ENCODE assay signal across 1 cellular context in the genomic region with DNA sequence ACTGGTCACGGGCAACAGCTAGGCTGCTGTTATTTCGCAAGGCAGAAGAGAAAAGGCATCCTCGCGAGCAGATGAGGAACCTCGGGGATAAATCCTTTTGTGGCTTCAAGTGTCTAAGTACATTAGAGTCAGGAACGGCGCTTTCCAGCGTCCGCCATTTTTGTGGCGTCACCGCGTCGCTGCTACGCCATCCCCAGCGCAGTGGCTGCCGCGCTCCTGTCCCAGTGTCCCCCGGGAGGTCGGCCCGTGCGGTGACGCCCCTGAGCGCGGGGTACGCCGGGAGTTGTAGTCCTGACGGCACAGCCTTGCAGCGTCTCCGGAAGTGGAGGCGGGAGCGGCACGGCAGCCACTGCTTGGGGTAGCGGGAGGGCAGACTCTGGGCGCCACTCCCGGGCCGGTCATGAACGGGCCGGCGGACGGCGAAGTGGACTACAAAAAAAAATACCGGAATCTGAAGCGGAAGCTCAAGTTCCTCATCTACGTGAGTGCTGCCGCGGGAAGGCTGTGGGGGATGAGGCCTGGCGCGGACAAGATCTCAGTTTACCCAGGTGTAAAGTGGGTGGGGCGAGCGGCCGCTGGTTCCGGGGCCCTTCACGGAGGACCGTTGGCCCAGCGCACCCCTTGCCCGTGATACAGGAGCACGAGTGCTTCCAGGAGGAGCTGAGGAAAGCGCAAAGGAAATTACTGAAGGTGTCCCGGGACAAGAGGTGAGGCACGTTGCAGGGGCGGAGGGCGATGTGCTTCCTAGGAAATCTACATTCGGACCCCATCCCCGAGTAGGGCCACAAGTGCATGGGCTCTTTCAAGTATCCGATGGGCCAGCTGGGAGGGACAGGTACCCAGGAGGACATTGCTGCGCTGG.
TF ChIP-seq lines count a peak whose summit lies in the region.

INO80E (plus strand) TSS at position 331 of the 862 bp plus-strand sequence; CDS start at position 401, 70 bp downstream.

TF ChIP-seq in HepG2, 621 proteins besides CTCF, POLR2A, EP300 and RAD21 (continued from another document and continues in another):
- TF ChIP-seq, protein P1, sequence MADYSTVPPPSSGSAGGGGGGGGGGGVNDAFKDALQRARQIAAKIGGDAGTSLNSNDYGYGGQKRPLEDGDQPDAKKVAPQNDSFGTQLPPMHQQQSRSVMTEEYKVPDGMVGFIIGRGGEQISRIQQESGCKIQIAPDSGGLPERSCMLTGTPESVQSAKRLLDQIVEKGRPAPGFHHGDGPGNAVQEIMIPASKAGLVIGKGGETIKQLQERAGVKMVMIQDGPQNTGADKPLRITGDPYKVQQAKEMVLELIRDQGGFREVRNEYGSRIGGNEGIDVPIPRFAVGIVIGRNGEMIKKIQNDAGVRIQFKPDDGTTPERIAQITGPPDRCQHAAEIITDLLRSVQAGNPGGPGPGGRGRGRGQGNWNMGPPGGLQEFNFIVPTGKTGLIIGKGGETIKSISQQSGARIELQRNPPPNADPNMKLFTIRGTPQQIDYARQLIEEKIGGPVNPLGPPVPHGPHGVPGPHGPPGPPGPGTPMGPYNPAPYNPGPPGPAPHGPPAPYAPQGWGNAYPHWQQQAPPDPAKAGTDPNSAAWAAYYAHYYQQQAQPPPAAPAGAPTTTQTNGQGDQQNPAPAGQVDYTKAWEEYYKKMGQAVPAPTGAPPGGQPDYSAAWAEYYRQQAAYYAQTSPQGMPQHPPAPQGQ (CRISPR knock-in tag; IDR thresholded peaks at IDR 0.05; ENCODE audit: borderline replicate concordance), result peak; percentile 8; the same call in 1 of the 2 replicates
- TF ChIP-seq KDM1A (CRISPR knock-in tag; IDR thresholded peaks at IDR 0.05) (peak; percentile 77; the same call in 1 of the 2 replicates), SNAPC2 (CRISPR knock-in tag; IDR thresholded peaks at IDR 0.05) (no peak; the same call in 1 of the 2 replicates), ZSCAN31 (CRISPR knock-in tag; IDR thresholded peaks at IDR 0.05; ENCODE audit: low read depth) (peak; percentile 82; the same call in 1 of the 2 replicates), ZNF569 (CRISPR knock-in tag; IDR thresholded peaks at IDR 0.05; ENCODE audit: borderline replicate concordance) (no peak), ZNF484 (CRISPR knock-in tag; IDR thresholded peaks at IDR 0.05; ENCODE audit: borderline replicate concordance, low read depth) (0 out of 2 replicates have a peak, but pooled peaks have one; percentile 39), PAXIP1 (CRISPR knock-in tag; conservative IDR thresholded peaks at IDR 0.05) (peak; percentile 63), ZBTB7A (CRISPR knock-in tag; IDR thresholded peaks at IDR 0.05) (no peak), ZNF343 (CRISPR knock-in tag; IDR thresholded peaks at IDR 0.05) (no peak), PBX2 (CRISPR knock-in tag; IDR thresholded peaks at IDR 0.05) (no peak; the same call in 1 of the 2 replicates), RELA (CRISPR knock-in tag; IDR thresholded peaks at IDR 0.05) (0 out of 2 replicates have a peak, but pooled peaks have one; percentile 58), ZNF563 (CRISPR knock-in tag; IDR thresholded peaks at IDR 0.05) (peak; percentile 79; the same call in 1 of the 2 replicates), HMG20B (CRISPR knock-in tag; conservative IDR thresholded peaks at IDR 0.05) (no peak; the same call in 1 of the 2 replicates), POLR2G (IDR thresholded peaks at IDR 0.05; ENCODE audit: low read depth, low read length) (peak; percentile 95), ZFP41 (CRISPR knock-in tag; IDR thresholded peaks at IDR 0.05; ENCODE audit: borderline replicate concordance) (peak; percentile 62; the same call in 1 of the 2 replicates), ZUFSP (CRISPR knock-in tag; IDR thresholded peaks at IDR 0.05; ENCODE audit: borderline replicate concordance) (0 out of 2 replicates have a peak, but pooled peaks have one; percentile 88), IKZF1 (IDR thresholded peaks at IDR 0.05) (no peak), MLLT10 (CRISPR knock-in tag; IDR thresholded peaks at IDR 0.05) (no peak), MATR3 (CRISPR knock-in tag; IDR thresholded peaks at IDR 0.05) (no peak), THAP11 (CRISPR knock-in tag; IDR thresholded peaks at IDR 0.05) (peak; percentile 100), MED1 (CRISPR knock-in tag; IDR thresholded peaks at IDR 0.05) (peak; percentile 79), CEBPB (IDR thresholded peaks at IDR 0.05; ENCODE audit: borderline replicate concordance, low read depth, low read length) (0 out of 2 replicates have a peak, but pooled peaks have one; percentile 41), AKAP8 (CRISPR knock-in tag; IDR thresholded peaks at IDR 0.05) (no peak), CREM (IDR thresholded peaks at IDR 0.05) (peak; percentile 98), CREM (CRISPR knock-in tag; IDR thresholded peaks at IDR 0.05) (peak; percentile 73), RAD51 (IDR thresholded peaks at IDR 0.05; ENCODE audit: borderline replicate concordance) (no peak), BHLHE40 (IDR thresholded peaks at IDR 0.05; ENCODE audit: low read length) (peak; percentile 83), STAG1 (CRISPR knock-in tag; IDR thresholded peaks at IDR 0.05) (peak; percentile 39; the same call in 1 of the 2 replicates), ZNF546 (CRISPR knock-in tag; conservative IDR thresholded peaks at IDR 0.05) (0 out of 2 replicates have a peak, but pooled peaks have one; percentile 43), ZNF629 (CRISPR knock-in tag; conservative IDR thresholded peaks at IDR 0.05) (peak; percentile 96), ZNF251 (CRISPR knock-in tag; IDR thresholded peaks at IDR 0.05) (no peak), KMT2B (CRISPR knock-in tag; IDR thresholded peaks at IDR 0.05) (peak; percentile 94), ZEB1 (IDR thresholded peaks at IDR 0.05; ENCODE audit: insufficient replicate concordance, low read depth) (peak; percentile 53), ZNF17 (CRISPR knock-in tag; IDR thresholded peaks at IDR 0.05) (no peak)
- TF ChIP-seq, protein P2, sequence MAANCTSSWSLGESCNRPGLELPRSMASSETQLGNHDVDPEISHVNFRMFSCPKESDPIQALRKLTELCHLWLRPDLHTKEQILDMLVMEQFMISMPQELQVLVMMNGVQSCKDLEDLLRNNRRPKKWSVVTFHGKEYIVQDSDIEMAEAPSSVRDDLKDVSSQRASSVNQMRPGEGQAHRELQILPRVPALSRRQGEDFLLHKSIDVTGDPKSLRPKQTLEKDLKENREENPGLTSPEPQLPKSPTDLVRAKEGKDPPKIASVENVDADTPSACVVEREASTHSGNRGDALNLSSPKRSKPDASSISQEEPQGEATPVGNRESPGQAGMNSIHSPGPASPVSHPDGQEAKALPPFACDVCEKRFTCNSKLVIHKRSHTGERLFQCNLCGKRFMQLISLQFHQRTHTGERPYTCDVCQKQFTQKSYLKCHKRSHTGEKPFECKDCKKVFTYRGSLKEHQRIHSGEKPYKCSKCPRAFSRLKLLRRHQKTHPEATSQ (CRISPR knock-in tag; IDR thresholded peaks at IDR 0.05; ENCODE audit: borderline replicate concordance), result no peak
- TF ChIP-seq, protein P3, sequence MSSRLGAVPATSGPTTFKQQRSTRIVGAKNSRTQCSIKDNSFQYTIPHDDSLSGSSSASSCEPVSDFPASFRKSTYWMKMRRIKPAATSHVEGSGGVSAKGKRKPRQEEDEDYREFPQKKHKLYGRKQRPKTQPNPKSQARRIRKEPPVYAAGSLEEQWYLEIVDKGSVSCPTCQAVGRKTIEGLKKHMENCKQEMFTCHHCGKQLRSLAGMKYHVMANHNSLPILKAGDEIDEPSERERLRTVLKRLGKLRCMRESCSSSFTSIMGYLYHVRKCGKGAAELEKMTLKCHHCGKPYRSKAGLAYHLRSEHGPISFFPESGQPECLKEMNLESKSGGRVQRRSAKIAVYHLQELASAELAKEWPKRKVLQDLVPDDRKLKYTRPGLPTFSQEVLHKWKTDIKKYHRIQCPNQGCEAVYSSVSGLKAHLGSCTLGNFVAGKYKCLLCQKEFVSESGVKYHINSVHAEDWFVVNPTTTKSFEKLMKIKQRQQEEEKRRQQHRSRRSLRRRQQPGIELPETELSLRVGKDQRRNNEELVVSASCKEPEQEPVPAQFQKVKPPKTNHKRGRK (CRISPR knock-in tag; IDR thresholded peaks at IDR 0.05), result 0 out of 2 replicates have a peak, but pooled peaks have one; percentile 36
- TF ChIP-seq, protein P4, sequence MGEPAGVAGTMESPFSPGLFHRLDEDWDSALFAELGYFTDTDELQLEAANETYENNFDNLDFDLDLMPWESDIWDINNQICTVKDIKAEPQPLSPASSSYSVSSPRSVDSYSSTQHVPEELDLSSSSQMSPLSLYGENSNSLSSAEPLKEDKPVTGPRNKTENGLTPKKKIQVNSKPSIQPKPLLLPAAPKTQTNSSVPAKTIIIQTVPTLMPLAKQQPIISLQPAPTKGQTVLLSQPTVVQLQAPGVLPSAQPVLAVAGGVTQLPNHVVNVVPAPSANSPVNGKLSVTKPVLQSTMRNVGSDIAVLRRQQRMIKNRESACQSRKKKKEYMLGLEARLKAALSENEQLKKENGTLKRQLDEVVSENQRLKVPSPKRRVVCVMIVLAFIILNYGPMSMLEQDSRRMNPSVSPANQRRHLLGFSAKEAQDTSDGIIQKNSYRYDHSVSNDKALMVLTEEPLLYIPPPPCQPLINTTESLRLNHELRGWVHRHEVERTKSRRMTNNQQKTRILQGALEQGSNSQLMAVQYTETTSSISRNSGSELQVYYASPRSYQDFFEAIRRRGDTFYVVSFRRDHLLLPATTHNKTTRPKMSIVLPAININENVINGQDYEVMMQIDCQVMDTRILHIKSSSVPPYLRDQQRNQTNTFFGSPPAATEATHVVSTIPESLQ (CRISPR knock-in tag; conservative IDR thresholded peaks at IDR 0.05), result no peak
- TF ChIP-seq, protein P5, sequence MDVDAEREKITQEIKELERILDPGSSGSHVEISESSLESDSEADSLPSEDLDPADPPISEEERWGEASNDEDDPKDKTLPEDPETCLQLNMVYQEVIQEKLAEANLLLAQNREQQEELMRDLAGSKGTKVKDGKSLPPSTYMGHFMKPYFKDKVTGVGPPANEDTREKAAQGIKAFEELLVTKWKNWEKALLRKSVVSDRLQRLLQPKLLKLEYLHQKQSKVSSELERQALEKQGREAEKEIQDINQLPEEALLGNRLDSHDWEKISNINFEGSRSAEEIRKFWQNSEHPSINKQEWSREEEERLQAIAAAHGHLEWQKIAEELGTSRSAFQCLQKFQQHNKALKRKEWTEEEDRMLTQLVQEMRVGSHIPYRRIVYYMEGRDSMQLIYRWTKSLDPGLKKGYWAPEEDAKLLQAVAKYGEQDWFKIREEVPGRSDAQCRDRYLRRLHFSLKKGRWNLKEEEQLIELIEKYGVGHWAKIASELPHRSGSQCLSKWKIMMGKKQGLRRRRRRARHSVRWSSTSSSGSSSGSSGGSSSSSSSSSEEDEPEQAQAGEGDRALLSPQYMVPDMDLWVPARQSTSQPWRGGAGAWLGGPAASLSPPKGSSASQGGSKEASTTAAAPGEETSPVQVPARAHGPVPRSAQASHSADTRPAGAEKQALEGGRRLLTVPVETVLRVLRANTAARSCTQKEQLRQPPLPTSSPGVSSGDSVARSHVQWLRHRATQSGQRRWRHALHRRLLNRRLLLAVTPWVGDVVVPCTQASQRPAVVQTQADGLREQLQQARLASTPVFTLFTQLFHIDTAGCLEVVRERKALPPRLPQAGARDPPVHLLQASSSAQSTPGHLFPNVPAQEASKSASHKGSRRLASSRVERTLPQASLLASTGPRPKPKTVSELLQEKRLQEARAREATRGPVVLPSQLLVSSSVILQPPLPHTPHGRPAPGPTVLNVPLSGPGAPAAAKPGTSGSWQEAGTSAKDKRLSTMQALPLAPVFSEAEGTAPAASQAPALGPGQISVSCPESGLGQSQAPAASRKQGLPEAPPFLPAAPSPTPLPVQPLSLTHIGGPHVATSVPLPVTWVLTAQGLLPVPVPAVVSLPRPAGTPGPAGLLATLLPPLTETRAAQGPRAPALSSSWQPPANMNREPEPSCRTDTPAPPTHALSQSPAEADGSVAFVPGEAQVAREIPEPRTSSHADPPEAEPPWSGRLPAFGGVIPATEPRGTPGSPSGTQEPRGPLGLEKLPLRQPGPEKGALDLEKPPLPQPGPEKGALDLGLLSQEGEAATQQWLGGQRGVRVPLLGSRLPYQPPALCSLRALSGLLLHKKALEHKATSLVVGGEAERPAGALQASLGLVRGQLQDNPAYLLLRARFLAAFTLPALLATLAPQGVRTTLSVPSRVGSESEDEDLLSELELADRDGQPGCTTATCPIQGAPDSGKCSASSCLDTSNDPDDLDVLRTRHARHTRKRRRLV (CRISPR knock-in tag; IDR thresholded peaks at IDR 0.05), result peak; percentile 28
